ENCODE assay signal across 23 cellular contexts in genomic region chr2:166521155-166521554, GRCh38. TPM values are rescaled to one million over a fixed set of nuclear protein-coding genes. Genes with fewer than 3 reads are reported as not detected.
A peak's percentile ranks its signal among the peaks of the same experiment; 100 is the strongest.
DNase-seq lines count a peak whose midpoint lies in the region; ATAC-seq and TF ChIP-seq lines count a peak whose summit lies in the region.
"Had no signal": no experiment of that assay in that cellular context is flagged by ENCODE, and none has a peak within 500 bp of the region (broad histone marks: within the 10 kb centered on the region; RNA-seq: fewer than 3 reads in every experiment).

No MANE protein-coding gene starts in this region.

- H3K9me3 Mint-ChIP-seq in nephron, result no peaks in the 10 kb centered on the region
- H3K9me3 Mint-ChIP-seq in activated T-helper 1 cell treated with anti-CD3 and anti-CD28 coated beads, Interleukin-12 subunit alpha, Interleukin-12 subunit beta, Interleukin-2, Interleukin-4 antibody, amounts not matched to agents 30 ng/mL and 10 ng/mL and 1 ng/mL, durations not matched to agents 14 hours and 24 hours and 36 hours, result no peaks in the 10 kb centered on the region
- no peaks in the 10 kb centered on the region for H3K9me3 Mint-ChIP-seq in activated CD4-positive, alpha-beta memory T cell treated with anti-CD3 and anti-CD28 coated beads, Interleukin-2, amount 10 ng/mL, durations not matched to agents 7 days and 5 days

- H3K4me1 ChIP-seq in fibroblast of lung (ENCODE audit: control insufficient read depth, extremely low read depth, insufficient read depth, low read length) (no peaks in the 10 kb centered on the region), Peyer's patch (no peaks in the 10 kb centered on the region)
- H3K4me1 ChIP-seq: A549 had no signal

- no peaks in the 10 kb centered on the region for H3K36me3 Mint-ChIP-seq in nephron (ENCODE audit: low read depth)
- no peaks in the 10 kb centered on the region for H3K36me3 Mint-ChIP-seq in activated T-helper 1 cell treated with anti-CD3 and anti-CD28 coated beads, Interleukin-12 subunit alpha, Interleukin-12 subunit beta, Interleukin-2, Interleukin-4 antibody, amounts not matched to agents 30 ng/mL and 10 ng/mL and 1 ng/mL, durations not matched to agents 14 hours and 24 hours and 36 hours (ENCODE audit: low read depth)
- H3K36me3 Mint-ChIP-seq in activated CD4-positive, alpha-beta memory T cell treated with anti-CD3 and anti-CD28 coated beads, Interleukin-2, amount 10 ng/mL, durations not matched to agents 7 days and 5 days (ENCODE audit: low read depth), result no peaks in the 10 kb centered on the region
- H3K36me3 Mint-ChIP-seq: CD4-positive, alpha-beta memory T cell had no signal

- TF ChIP-seq CTCF in fibroblast of lung (conservative IDR thresholded peaks at IDR 0.05 in 1 of 2, IDR thresholded peaks at IDR 0.05 in 1 of 2; ENCODE audit: low read depth in 1 of 2, low read length in 2 of 2) (no peak), nephron (IDR thresholded peaks at IDR 0.05; ENCODE audit: unreplicated experiment in 3 of 3) (no peak), Peyer's patch (IDR thresholded peaks at IDR 0.05) (no peak)

- H3K9ac ChIP-seq in fibroblast of lung (ENCODE audit: insufficient read depth, low read length), result no peak overlapping the region

- peak overlapping the region; percentile 27 for H2AFZ ChIP-seq in fibroblast of lung (ENCODE audit: low read length)

- H3K27me3 ChIP-seq in fibroblast of lung (ENCODE audit: control insufficient read depth, insufficient read depth, low read length) (no peaks in the 10 kb centered on the region), Peyer's patch (no peaks in the 10 kb centered on the region)

- no peak for TF ChIP-seq POLR2A in Peyer's patch (IDR thresholded peaks at IDR 0.05)

- H3K79me2 ChIP-seq in fibroblast of lung (ENCODE audit: control insufficient read depth, insufficient read depth, low read length), result no peaks in the 10 kb centered on the region

- no peaks in the 10 kb centered on the region for H3K36me3 ChIP-seq in fibroblast of lung (ENCODE audit: control insufficient read depth, insufficient read depth, low read length)
- H3K36me3 ChIP-seq in Peyer's patch, result no peaks in the 10 kb centered on the region

- H4K20me1 ChIP-seq in fibroblast of lung (ENCODE audit: control insufficient read depth, extremely low read depth, insufficient read depth, low read length), result no peaks in the 10 kb centered on the region

- H3K27ac ChIP-seq in fibroblast of lung (ENCODE audit: insufficient read depth, low read length) (no peak overlapping the region), Peyer's patch (no peak overlapping the region)
- H3K27ac ChIP-seq: A549 had no signal

- no peaks in the 10 kb centered on the region for H3K27me3 Mint-ChIP-seq in nephron (ENCODE audit: low read depth)
- H3K27me3 Mint-ChIP-seq in activated T-helper 1 cell treated with anti-CD3 and anti-CD28 coated beads, Interleukin-12 subunit alpha, Interleukin-12 subunit beta, Interleukin-2, Interleukin-4 antibody, amounts not matched to agents 30 ng/mL and 10 ng/mL and 1 ng/mL, durations not matched to agents 14 hours and 24 hours and 36 hours (ENCODE audit: insufficient read depth), result peaks cover 2% of the 10 kb centered on the region
- no peaks in the 10 kb centered on the region for H3K27me3 Mint-ChIP-seq in activated CD4-positive, alpha-beta memory T cell treated with anti-CD3 and anti-CD28 coated beads, Interleukin-2, amount 10 ng/mL, durations not matched to agents 7 days and 5 days

- no peak for ATAC-seq in HG03378 (IDR thresholded peaks at IDR 0.05; ENCODE audit: unreplicated experiment)

- H3K4me3 ChIP-seq in fibroblast of lung (replicated peaks in 1 of 4; ENCODE audit: control extremely low read depth in 1 of 4, insufficient read depth in 1 of 4, low read depth in 3 of 4, low read length in 4 of 4) (no peak overlapping the region), Peyer's patch (no peak overlapping the region)
- H3K4me3 ChIP-seq: A549 had no signal

- H3K27ac Mint-ChIP-seq in nephron, result peak overlapping the region in 2 of 3 experiments; percentile 21 to 64
- no peak overlapping the region for H3K27ac Mint-ChIP-seq in activated T-helper 1 cell treated with anti-CD3 and anti-CD28 coated beads, Interleukin-12 subunit alpha, Interleukin-12 subunit beta, Interleukin-2, Interleukin-4 antibody, amounts not matched to agents 30 ng/mL and 10 ng/mL and 1 ng/mL, durations not matched to agents 14 hours and 24 hours and 36 hours
- no peak overlapping the region for H3K27ac Mint-ChIP-seq in activated CD4-positive, alpha-beta memory T cell treated with anti-CD3 and anti-CD28 coated beads, Interleukin-2, amount 10 ng/mL, durations not matched to agents 7 days and 5 days
- H3K27ac Mint-ChIP-seq: CD4-positive, alpha-beta memory T cell had no signal

- no peak overlapping the region for H3K4me2 ChIP-seq in fibroblast of lung (ENCODE audit: extremely low read depth, insufficient read depth, low read length)
- H3K4me2 ChIP-seq: A549 had no signal

- CTCF ChIA-PET in activated CD4-positive, alpha-beta memory T cell treated with anti-CD3 and anti-CD28 coated beads, Interleukin-2, amount 10 ng/mL, durations not matched to agents 7 days and 5 days (lab: Charles Lee), result no interaction called here

- peak; percentile 11 for DNase-seq in OCI-M1 (lab: John Stamatoyannopoulos, UW)
- DNase-seq in fibroblast of lung (ENCODE audit: low read depth in 2 of 2), result no peak
- no peak for DNase-seq in activated T-helper 1 cell treated with anti-CD3 and anti-CD28 coated beads, Interleukin-12 subunit alpha, Interleukin-12 subunit beta, Interleukin-2, Interleukin-4 antibody, amounts not matched to agents 30 ng/mL and 10 ng/mL and 1 ng/mL, durations not matched to agents 14 hours and 24 hours and 36 hours (ENCODE audit: low spot score)
- DNase-seq in activated CD4-positive, alpha-beta memory T cell treated with anti-CD3 and anti-CD28 coated beads, Interleukin-2, amount 10 ng/mL, durations not matched to agents 7 days and 5 days, result no peak
- DNase-seq in Peyer's patch, result no peak
- DNase-seq: 8988T; ACHN; C1 segment of cervical spinal cord; Calu3; CD4-positive, alpha-beta memory T cell; COR-L47; DMS53; DMS79 treated with DMSO at 0.1 percent for 48 hours; GF-D8; GOT3; H7; HCEC 1CT had no signal

- no peaks in the 10 kb centered on the region for H3K4me1 Mint-ChIP-seq in nephron
- H3K4me1 Mint-ChIP-seq in activated T-helper 1 cell treated with anti-CD3 and anti-CD28 coated beads, Interleukin-12 subunit alpha, Interleukin-12 subunit beta, Interleukin-2, Interleukin-4 antibody, amounts not matched to agents 30 ng/mL and 10 ng/mL and 1 ng/mL, durations not matched to agents 14 hours and 24 hours and 36 hours (ENCODE audit: low read depth), result no peaks in the 10 kb centered on the region
- H3K4me1 Mint-ChIP-seq in activated CD4-positive, alpha-beta memory T cell treated with anti-CD3 and anti-CD28 coated beads, Interleukin-2, amount 10 ng/mL, durations not matched to agents 7 days and 5 days, result no peaks in the 10 kb centered on the region
- H3K4me1 Mint-ChIP-seq: CD4-positive, alpha-beta memory T cell had no signal

- H3K4me3 Mint-ChIP-seq in nephron, result no peak overlapping the region
- H3K4me3 Mint-ChIP-seq in activated T-helper 1 cell treated with anti-CD3 and anti-CD28 coated beads, Interleukin-12 subunit alpha, Interleukin-12 subunit beta, Interleukin-2, Interleukin-4 antibody, amounts not matched to agents 30 ng/mL and 10 ng/mL and 1 ng/mL, durations not matched to agents 14 hours and 24 hours and 36 hours, result no peak overlapping the region
- H3K4me3 Mint-ChIP-seq in activated CD4-positive, alpha-beta memory T cell treated with anti-CD3 and anti-CD28 coated beads, Interleukin-2, amount 10 ng/mL, durations not matched to agents 7 days and 5 days, result no peak overlapping the region
- H3K4me3 Mint-ChIP-seq: CD4-positive, alpha-beta memory T cell had no signal

- POLR2A ChIA-PET in activated CD4-positive, alpha-beta memory T cell treated with anti-CD3 and anti-CD28 coated beads, Interleukin-2, amount 10 ng/mL, durations not matched to agents 7 days and 5 days (lab: Charles Lee), result no interaction called here

- no peaks in the 10 kb centered on the region for H3K9me3 ChIP-seq in fibroblast of lung (ENCODE audit: control insufficient read depth, insufficient read depth, low read depth, low read length)
- no peaks in the 10 kb centered on the region for H3K9me3 ChIP-seq in Peyer's patch
- H3K9me3 ChIP-seq: A549 had no signal

- intact Hi-C loops in activated T-helper 1 cell treated with anti-CD3 and anti-CD28 coated beads, Interleukin-12 subunit alpha, Interleukin-12 subunit beta, Interleukin-2, Interleukin-4 antibody, amounts not matched to agents 30 ng/mL and 10 ng/mL and 1 ng/mL, durations not matched to agents 14 hours and 24 hours and 36 hours (cut with micrococcal nuclease), result no loop called here

RNA-seq across cellular contexts. Expression of gene SCN7A, which starts 27.1 kb away (rescaled TPM):
- total RNA-seq in fibroblast of lung (7.8 and 23.6 TPM in 2 replicates), Peyer's patch (1 to 10 TPM; 2.8 to 5.0 (median 3.2) TPM)
- polyA plus RNA-seq in fibroblast of lung, result 3.9 and 8.9 TPM in 2 replicates
- polyA plus RNA-seq in fibroblast of lung (2012), result 2.0 and 4.6 TPM in 2 replicates
- polyA minus RNA-seq in fibroblast of lung (ENCODE audit: low replicate concordance), result 0.63 and 0.78 TPM in 2 replicates
- not detected in 2 replicates for total RNA-seq in activated T-helper 1 cell treated with anti-CD3 and anti-CD28 coated beads, Interleukin-12 subunit alpha, Interleukin-12 subunit beta, Interleukin-2, Interleukin-4 antibody, amounts not matched to agents 30 ng/mL and 10 ng/mL and 1 ng/mL, durations not matched to agents 14 hours and 24 hours and 36 hours
- total RNA-seq in activated CD4-positive, alpha-beta memory T cell treated with anti-CD3 and anti-CD28 coated beads, Interleukin-2, amount 10 ng/mL, durations not matched to agents 7 days and 5 days, result not detected
- total RNA-seq: Calu3; CD4-positive, alpha-beta memory T cell; Daoy; G401 had no signal
- polyA plus RNA-seq: A549; BJ; CD4-positive, alpha-beta memory T cell had no signal

Comparison
In these comparisons a context has a peak if more than half of its experiments do, and no peak if none do; other contexts are left out.
1. H3K27ac Mint-ChIP-seq: peak in nephron (2 of 3); none in activated T-helper 1 cell treated with anti-CD3 and anti-CD28 coated beads, Interleukin-12 subunit alpha, Interleukin-12 subunit beta, Interleukin-2, Interleukin-4 antibody, amounts not matched to agents 30 ng/mL and 10 ng/mL and 1 ng/mL, durations not matched to agents 14 hours and 24 hours and 36 hours (single experiment) and activated CD4-positive, alpha-beta memory T cell treated with anti-CD3 and anti-CD28 coated beads, Interleukin-2, amount 10 ng/mL, durations not matched to agents 7 days and 5 days (single experiment).